In the genomic region with DNA sequence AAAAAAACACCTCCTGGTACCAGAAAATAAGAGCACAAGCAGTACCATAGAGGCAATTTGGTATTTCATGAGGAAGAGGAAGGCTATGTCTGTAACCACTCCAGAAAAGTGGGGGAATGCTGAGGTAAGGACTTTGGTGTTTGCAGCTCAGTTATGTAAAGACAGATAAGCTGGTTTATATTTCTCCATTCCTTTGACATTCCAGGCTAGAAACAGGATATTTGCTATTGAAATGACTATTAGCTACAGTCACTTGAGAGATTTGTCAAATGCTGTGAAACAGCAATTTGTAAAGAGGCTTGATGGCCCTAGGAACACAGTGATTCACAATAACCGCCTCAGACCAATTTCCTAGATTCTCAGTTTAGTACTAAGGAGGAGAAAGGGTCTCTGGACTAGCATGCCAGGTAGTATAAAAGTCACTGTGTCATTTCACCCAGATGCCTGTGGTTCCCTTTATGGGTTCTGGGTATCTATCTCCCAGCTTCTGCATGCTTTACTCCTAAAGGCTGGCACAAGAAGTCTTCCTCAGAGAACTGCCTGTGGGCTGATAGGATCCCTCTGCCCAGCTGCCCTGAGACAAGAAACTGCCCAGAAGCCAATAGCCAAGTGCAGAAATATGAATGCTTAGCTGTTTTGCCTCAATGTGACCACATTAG, we compare ENCODE assay signal across 20 cellular contexts.
A peak's percentile ranks its signal among the peaks of the same experiment; 100 is the strongest.
DNase-seq lines count a peak whose midpoint lies in the region; ATAC-seq and TF ChIP-seq lines count a peak whose summit lies in the region.
"Had no signal": no experiment of that assay in that cellular context is flagged by ENCODE, and none has a peak within 500 bp of the region (broad histone marks: within the 10 kb centered on the region; RNA-seq: fewer than 3 reads in every experiment).

No MANE protein-coding gene starts in this region.

- H3K9me2 ChIP-seq in GM23248 (ENCODE audit: insufficient read depth), result no peaks in the 10 kb centered on the region

- H3K27ac ChIP-seq in GM23248, result no peak overlapping the region
- no peak overlapping the region for H3K27ac ChIP-seq in osteoblast (ENCODE audit: low read depth, low read length)
- H3K27ac ChIP-seq in right cardiac atrium (ENCODE audit: low read length), result no peak overlapping the region
- H3K27ac ChIP-seq: left ventricle myocardium inferior had no signal

- 57 to 62% methylated on average over 1 of the region's 1 CpG for WGBS in GM23248 (ENCODE audit: low coverage in 1 of 2, low lambda C conversion rate in 2 of 2, missing lambda C conversion rate in 2 of 2), 2 experiments
- WGBS in right cardiac atrium, result 89% methylated on average over 1 of the region's 1 CpG

- no peaks in the 10 kb centered on the region for H3K36me3 ChIP-seq in GM23248 (ENCODE audit: low read depth)
- H3K36me3 ChIP-seq in osteoblast (ENCODE audit: insufficient read depth, low read length), result no peaks in the 10 kb centered on the region
- H3K36me3 ChIP-seq: left ventricle myocardium inferior had no signal

- H3K79me2 ChIP-seq in GM23248 (ENCODE audit: insufficient read depth), result no peaks in the 10 kb centered on the region
- H3K79me2 ChIP-seq in osteoblast (ENCODE audit: insufficient read depth, low read length), result no peaks in the 10 kb centered on the region

- in situ Hi-C loops in GM23248 (cut with MboI), result no loop called here
- in situ Hi-C loops in GM13977 (cut with MboI; ENCODE audit: low pct_unique_long_range_greater_than_20kb, low sequenced_read_pairs, unreplicated experiment), result no loop called here

- peaks cover 19% of the 10 kb centered on the region for H3K4me1 ChIP-seq in GM23248 (ENCODE audit: insufficient read depth)
- H3K4me1 ChIP-seq in osteoblast (ENCODE audit: insufficient read depth, low read length), result peaks cover 15% of the 10 kb centered on the region
- H3K4me1 ChIP-seq in right cardiac atrium (ENCODE audit: control insufficient read depth, insufficient read depth, low read length), result peaks cover 2% of the 10 kb centered on the region

- H2AFZ ChIP-seq in GM23248 (no peak overlapping the region), osteoblast (ENCODE audit: low read length) (peak overlapping the region; percentile 10)

- H3F3A ChIP-seq in GM23248 (ENCODE audit: insufficient read depth), result peaks cover 14% of the 10 kb centered on the region

- intact Hi-C loops in right cardiac atrium (cut with DNase I), result no loop called here

- no peak overlapping the region for H3K9ac ChIP-seq in GM23248

- H3K9me3 ChIP-seq in GM23248 (ENCODE audit: low read depth), result no peaks in the 10 kb centered on the region
- no peaks in the 10 kb centered on the region for H3K9me3 ChIP-seq in osteoblast (ENCODE audit: low read depth, low read length)
- H3K9me3 ChIP-seq in right cardiac atrium (ENCODE audit: control insufficient read depth, low read length), result no peaks in the 10 kb centered on the region

- TF ChIP-seq CTCF in osteoblast (IDR thresholded peaks at IDR 0.05; ENCODE audit: extremely low read depth, low read depth, low read length), result no peak
- no peak for TF ChIP-seq CTCF in GM13977 (IDR thresholded peaks at IDR 0.05; ENCODE audit: extremely low read depth, insufficient read depth, missing control alignments)

- H3K27me3 ChIP-seq in GM23248 (replicated peaks; ENCODE audit: insufficient read depth), result no peaks in the 10 kb centered on the region
- no peaks in the 10 kb centered on the region for H3K27me3 ChIP-seq in osteoblast (ENCODE audit: insufficient read depth, low read length)
- no peaks in the 10 kb centered on the region for H3K27me3 ChIP-seq in right cardiac atrium (ENCODE audit: control insufficient read depth, insufficient read depth)

- ATAC-seq in right cardiac atrium, result no peak
- no peak for ATAC-seq in GM21515 (IDR thresholded peaks at IDR 0.05; ENCODE audit: unreplicated experiment)
- ATAC-seq in GM21737 (IDR thresholded peaks at IDR 0.05; ENCODE audit: unreplicated experiment), result no peak
- ATAC-seq: stimulated activated naive CD8-positive, alpha-beta T cell treated with anti-CD3 and anti-CD28 coated beads, Interleukin-15, amount 100 ng/mL, for 72 hours had no signal

- no peak overlapping the region for H3K4me3 ChIP-seq in GM23248
- no peak overlapping the region for H3K4me3 ChIP-seq in osteoblast (ENCODE audit: insufficient read depth, low read length)
- H3K4me3 ChIP-seq in right cardiac atrium (ENCODE audit: low read length), result no peak overlapping the region
- H3K4me3 ChIP-seq: left ventricle myocardium inferior had no signal

- H4K20me1 ChIP-seq in GM23248 (ENCODE audit: insufficient read depth), result no peaks in the 10 kb centered on the region
- H4K20me1 ChIP-seq in osteoblast (ENCODE audit: insufficient read depth, low read length), result no peaks in the 10 kb centered on the region

- DNase-seq in GM23248, result peak; percentile 7
- DNase-seq in astrocyte of the hippocampus (ENCODE audit: low read depth, low spot score), result peak; percentile 53
- DNase-seq in globus pallidus (ENCODE audit: low spot score), result peak; percentile 15
- peak; percentile 36 for DNase-seq in osteoblast (ENCODE audit: insufficient read length, low spot score, missing footprints)
- no peak for DNase-seq in right cardiac atrium
- no peak for DNase-seq in GM13977 (ENCODE audit: low spot score)
- DNase-seq: ACHN; activated CD4-positive, alpha-beta T cell treated with anti-CD3 and anti-CD28 coated beads, Interleukin-2, amount 50 U/mL, for 48 hours; activated naive CD4-positive, alpha-beta T cell treated with anti-CD3 and anti-CD28 coated beads, Interleukin-2, amount 10 ng/mL, durations not matched to agents 7 days and 5 days; activated T-cell treated with anti-CD3 and anti-CD28 coated beads, Interleukin-2, amount 50 U/mL, for 1 hour; CD4-positive, alpha-beta T cell; H9; left ventricle myocardium inferior; NCI-H187; nucleus accumbens; stimulated activated CD4-positive, alpha-beta T cell treated with anti-CD3 and anti-CD28 coated beads, Interleukin-2, amount 100 ng/mL, for 24 hours; stimulated activated naive CD8-positive, alpha-beta T cell treated with anti-CD3 and anti-CD28 coated beads, Interleukin-15, amount 100 ng/mL, for 72 hours; T-helper 1 cell had no signal

- peak overlapping the region; percentile 1 for H3K4me2 ChIP-seq in GM23248 (ENCODE audit: unreplicated experiment)
- H3K4me2 ChIP-seq in osteoblast (ENCODE audit: insufficient read depth, low read length), result peak overlapping the region; percentile 9

Comparison
In these comparisons a context has a peak if more than half of its experiments do, and no peak if none do; other contexts are left out.
1. DNase-seq: peak in GM23248 (single experiment), astrocyte of the hippocampus (single experiment), globus pallidus (single experiment) and osteoblast (single experiment); none in right cardiac atrium (0 of 3) and GM13977 (single experiment).